In genomic region chr14:91509083-91509877, GRCh38 we compare ENCODE assay signal across 8 cellular contexts. TPM values are rescaled to one million over a fixed set of nuclear protein-coding genes. Genes with fewer than 3 reads are reported as not detected.
DNase-seq lines count a peak whose midpoint lies in the region; ATAC-seq, FAIRE-seq and TF ChIP-seq lines count a peak whose summit lies in the region.

No MANE protein-coding gene starts in this region.

- no peaks in the 10 kb centered on the region for H3K27me3 ChIP-seq in ovary

- no peak for FAIRE-seq in urothelium cell line (lab: Jason Lieb, UNC)

- peak overlapping the region; percentile 86 for H3K4me3 ChIP-seq in ovary

- no peaks in the 10 kb centered on the region for H3K36me3 ChIP-seq in ovary

- no peak for TF ChIP-seq POLR2A in ovary (IDR thresholded peaks at IDR 0.05)

- DNase-seq in NOMO-1 treated with DMSO at 0.1 percent for 48 hours (lab: John Stamatoyannopoulos, UW; ENCODE audit: unreplicated experiment) (peak; percentile 24), NOMO-1 treated with dmso at 0.1 percent for 144 hours (lab: John Stamatoyannopoulos, UW; ENCODE audit: unreplicated experiment) (no peak), OCI-M1 (lab: John Stamatoyannopoulos, UW) (peak; percentile 28), Right ventricle myocardium inferior (ENCODE audit: missing footprints) (no peak), ovary (peak; percentile 32 to 67 (median 56)), urothelium cell line (ENCODE audit: low spot score) (peak; percentile 11)
- peak; percentile 54 for DNase-seq in activated naive CD4-positive, alpha-beta T cell treated with Interleukin-2 at 50 U/mL for 16 hours

- peak overlapping the region; percentile 94 to 97 for H3K27ac ChIP-seq in ovary

- no peaks in the 10 kb centered on the region for H3K9me3 ChIP-seq in ovary

- ATAC-seq in HG03103 (IDR thresholded peaks at IDR 0.05; ENCODE audit: low read depth, unreplicated experiment) (peak; percentile 11), Right ventricle myocardium inferior (peak; percentile 27)

- no peak for TF ChIP-seq CTCF in ovary (IDR thresholded peaks at IDR 0.05)

- no peak for TF ChIP-seq EP300 in ovary (IDR thresholded peaks at IDR 0.05)

- peaks cover 9% of the 10 kb centered on the region for H3K4me1 ChIP-seq in ovary (ENCODE audit: insufficient read depth)

- 0 to 1% (median 0%) methylated on average over 49 to 71 of the region's 71 CpGs for WGBS in ovary, 3 donors

- intact Hi-C loops in Right ventricle myocardium inferior (cut with DNase I): loop anchor here (5.0 kb wide), 1 partner anchor 1248 kb away; no protein-coding TSS in a partner anchor
- intact Hi-C loops in ovary (cut with DNase I): no loop called here

RNA-seq across cellular contexts. Expression of gene PPP4R3A, which starts 0.8 kb away (rescaled TPM):
- total RNA-seq in Right ventricle myocardium inferior: 47.4 TPM
- 10 to 100 TPM; 59.5 to 86.3 (median 74.7) TPM for total RNA-seq in ovary
- 10 to 100 TPM; 50.0 to 50.3 TPM for polyA plus RNA-seq in ovary

Comparison
In these comparisons a context has a peak if more than half of its experiments do, and no peak if none do; other contexts are left out.
1. DNase-seq: peak in NOMO-1 treated with DMSO at 0.1 percent for 48 hours (single experiment), OCI-M1 (single experiment), activated naive CD4-positive, alpha-beta T cell treated with Interleukin-2 at 50 U/mL for 16 hours (single experiment), ovary (5 of 5) and urothelium cell line (single experiment); none in NOMO-1 treated with dmso at 0.1 percent for 144 hours (single experiment) and Right ventricle myocardium inferior (single experiment).